In genomic region chr22:19117111-19117512, GRCh38 we compare ENCODE assay signal across 16 cellular contexts. TPM values are rescaled to one million over a fixed set of nuclear protein-coding genes. Genes with fewer than 3 reads are reported as not detected.
A peak's percentile ranks its signal among the peaks of the same experiment; 100 is the strongest.
DNase-seq lines count a peak whose midpoint lies in the region; ATAC-seq, FAIRE-seq and TF ChIP-seq lines count a peak whose summit lies in the region.
"Had no signal": no experiment of that assay in that cellular context is flagged by ENCODE, and none has a peak within 500 bp of the region (broad histone marks: within the 10 kb centered on the region; RNA-seq: fewer than 3 reads in every experiment).

No MANE protein-coding gene starts in this region.

- BruUV-seq in K562 (replicated peaks; lab: Mats Ljungman, UMichigan) = no TSS peak

- no peak overlapping the region for H3K4me3 ChIP-seq in K562
- H3K4me3 ChIP-seq in osteoblast (ENCODE audit: insufficient read depth, low read length) = no peak overlapping the region
- H3K4me3 ChIP-seq: A549, lung, ovary had no signal

- H3K79me2 ChIP-seq in K562 (ENCODE audit: control insufficient read depth, insufficient read depth, low read length) = peaks cover 98% of the 10 kb centered on the region
- H3K79me2 ChIP-seq in osteoblast (ENCODE audit: insufficient read depth, low read length) = peaks cover 85% of the 10 kb centered on the region

- H3K27ac ChIP-seq in K562 (ENCODE audit: extremely low read depth, low read depth, low read length) = no peak overlapping the region
- H3K27ac ChIP-seq in osteoblast (ENCODE audit: low read depth, low read length) = no peak overlapping the region
- H3K27ac ChIP-seq: A549, HL-60, ovary had no signal

- WGBS in K562 (ENCODE audit: insufficient coverage, low coverage, missing lambda C conversion rate) = 81% methylated on average over 9 of the region's 9 CpGs

- TF ChIP-seq RAD21 in K562 (CRISPR knock-in tag; conservative IDR thresholded peaks at IDR 0.05 in 1 of 2, IDR thresholded peaks at IDR 0.05 in 1 of 2) = no peak

- no peak for TF ChIP-seq EP300 in K562 (IDR thresholded peaks at IDR 0.05; ENCODE audit: low read length)

- no peak for TF ChIP-seq POLR2A in K562 (conservative IDR thresholded peaks at IDR 0.05)

- H4K20me1 ChIP-seq in K562 (replicated peaks; ENCODE audit: control insufficient read depth, insufficient read depth, low read length) (peaks cover 70% of the 10 kb centered on the region), osteoblast (ENCODE audit: insufficient read depth, low read length) (peaks cover 82% of the 10 kb centered on the region)

- DNase-seq in NCI-H1417 (lab: John Stamatoyannopoulos, UW) (peak in 2 of 3 experiments; percentile 72 to 78), NCI-H1417 treated with DMSO at 0.1 percent for 48 hours (lab: John Stamatoyannopoulos, UW) (no peak), NCI-H2029 treated with DMSO at 0.1 percent for 48 hours (lab: John Stamatoyannopoulos, UW) (peak; percentile 76), K562 (ENCODE audit: extremely low read depth in 1 of 4, low spot score in 3 of 4) (no peak), osteoblast (ENCODE audit: insufficient read length, low spot score, missing footprints) (peak; percentile 25), occipital lobe (lab: John Stamatoyannopoulos, UW) (no peak), HK-2 (ENCODE audit: unreplicated experiment) (no peak)
- DNase-seq: amygdala, cortex of kidney, ovary had no signal

- H3K27me3 ChIP-seq in K562 (ENCODE audit: control insufficient read depth in 2 of 2, insufficient read depth in 2 of 2, low read length in 2 of 2) = no peaks in the 10 kb centered on the region
- no peaks in the 10 kb centered on the region for H3K27me3 ChIP-seq in osteoblast (ENCODE audit: insufficient read depth, low read length)
- H3K27me3 ChIP-seq: ovary had no signal

- H3K4me2 ChIP-seq in K562 (ENCODE audit: insufficient read depth, low read length) = no peak overlapping the region
- H3K4me2 ChIP-seq in osteoblast (ENCODE audit: insufficient read depth, low read length) = no peak overlapping the region
- H3K4me2 ChIP-seq: A549 had no signal

- in situ Hi-C loops in K562 (cut with MboI) = no loop called here

- CTCF ChIA-PET in K562 (lab: Yijun Ruan, JAX; ENCODE audit: low intra/inter-chr PET ratio) = no interaction called here

- H3K9me1 ChIP-seq in K562 (ENCODE audit: control insufficient read depth, insufficient read depth, low read length) = peaks cover 41% of the 10 kb centered on the region

- no peaks in the 10 kb centered on the region for H3K9me3 ChIP-seq in K562 (replicated peaks; ENCODE audit: control insufficient read depth, insufficient read depth, low read depth, low read length)
- no peaks in the 10 kb centered on the region for H3K9me3 ChIP-seq in osteoblast (ENCODE audit: low read depth, low read length)
- H3K9me3 ChIP-seq: A549, ovary had no signal

- H3K4me1 ChIP-seq in K562 (replicated peaks in 1 of 2; ENCODE audit: control insufficient read depth in 2 of 2, insufficient read depth in 2 of 2, low read length in 2 of 2) = peaks cover 35 to 46% of the 10 kb centered on the region in 2 experiments
- H3K4me1 ChIP-seq in osteoblast (ENCODE audit: insufficient read depth, low read length) = peaks cover 12% of the 10 kb centered on the region

- H3K36me3 ChIP-seq in K562 (ENCODE audit: control insufficient read depth, insufficient read depth, low read length) (peaks cover 65% of the 10 kb centered on the region), osteoblast (ENCODE audit: insufficient read depth, low read length) (no peaks in the 10 kb centered on the region)
- H3K36me3 ChIP-seq: ovary had no signal

- H2AFZ ChIP-seq in K562 (ENCODE audit: low read depth, low read length) (no peak overlapping the region), osteoblast (ENCODE audit: low read length) (no peak overlapping the region)

- TF ChIP-seq CTCF in K562 (IDR thresholded peaks at IDR 0.05 in 2 of 3, conservative IDR thresholded peaks at IDR 0.05 in 1 of 3; ENCODE audit: insufficient read depth in 2 of 3, low read depth in 1 of 3, low read length in 3 of 3) (no peak), osteoblast (IDR thresholded peaks at IDR 0.05; ENCODE audit: extremely low read depth, low read depth, low read length) (no peak)

- POLR2A ChIA-PET in K562 (lab: Yijun Ruan, JAX) = interaction anchor here (0.6 to 9.0 kb wide), 6 partner anchors 10 to 71 kb away, joined by 3 to 67 read pairs (median 6); no protein-coding TSS in a partner anchor

- intact Hi-C loops in K562 (cut with micrococcal nuclease) = loop anchor here (10.0 kb wide), 1 partner anchor 178 kb away; the partner anchor contains the start of gene CLTCL1

- no peak overlapping the region for H3K9ac ChIP-seq in K562 (ENCODE audit: insufficient read depth in 1 of 2, low read depth in 2 of 2, low read length in 2 of 2)

- ATAC-seq in K562 (no peak), GM21447 (IDR thresholded peaks at IDR 0.05; ENCODE audit: unreplicated experiment) (no peak)
- ATAC-seq: A549 had no signal

- FAIRE-seq in K562 (lab: Jason Lieb, UNC) = no peak
- FAIRE-seq: A549 had no signal

RNA-seq across cellular contexts. Expression of gene DGCR2, which starts 5.1 kb away (rescaled TPM):
- total RNA-seq in K562 (2011; cell fraction: chromatin; rRNA removed; ENCODE audit: low replicate concordance) = 104 and 237 TPM in 2 replicates
- 233 and 250 TPM in 2 replicates for total RNA-seq in K562 (2011; cell fraction: nucleolus; rRNA removed)
- total RNA-seq in K562 (2011; cell fraction: nucleoplasm; rRNA removed) = 163 and 192 TPM in 2 replicates
- total RNA-seq in K562 (2014; rRNA removed) = 62.9 and 79.7 TPM in 2 replicates
- total RNA-seq in K562 (2014; rRNA removed; fragmentation: Illumina TruSeq; extraction: Trizol) = 25.0 and 31.7 TPM in 2 replicates
- total RNA-seq in K562 (2015; rRNA removed; fragmentation: Illumina TruSeq; extraction: Trizol) = 52.2 and 56.7 TPM in 2 replicates
- 101 and 103 TPM in 2 replicates for total RNA-seq in K562 (2021)
- polyA plus RNA-seq in K562 (2011; rRNA removed) = 45.6 and 65.3 TPM in 2 replicates
- polyA plus RNA-seq in K562 (2011; cell fraction: cytosol; rRNA removed) = 87.9 and 92.8 TPM in 2 replicates
- 96.5 and 99.6 TPM in 2 replicates for polyA plus RNA-seq in K562 (2011; cell fraction: nucleus; rRNA removed)
- polyA plus RNA-seq in K562 (2012) = 68.2 and 87.4 TPM in 2 replicates
- 56.7 and 59.7 TPM in 2 replicates for polyA plus RNA-seq in K562 (2014; fragmentation: Illumina TruSeq; extraction: Trizol)
- under 1 TPM; 0.69 to 0.70 TPM for polyA plus RNA-seq in K562 (2014; fragmentation: Nextera tagmentation; extraction: Ambion mirVana)
- polyA plus RNA-seq in K562 (2014; rRNA removed) = 54.1 and 56.4 TPM in 2 replicates
- polyA minus RNA-seq in K562 (2011; rRNA and poly(A)+ RNA removed) = 59.4 and 60.5 TPM in 2 replicates
- 76.8 and 101 TPM in 2 replicates for polyA minus RNA-seq in K562 (2011; cell fraction: cytosol; rRNA and poly(A)+ RNA removed)
- polyA minus RNA-seq in K562 (2011; cell fraction: nucleus; rRNA and poly(A)+ RNA removed) = 59.6 and 106 TPM in 2 replicates
- total RNA-seq in osteoblast = 40.7 and 43.4 TPM in 2 replicates
- 68.0 TPM for total RNA-seq in occipital lobe

RNA-seq across cellular contexts. Expression of gene TSSK2, which starts 14.0 kb away (rescaled TPM):
- total RNA-seq in K562 (2011; cell fraction: chromatin; rRNA removed; ENCODE audit: low replicate concordance) = 0.21 TPM in 1 of 2 replicates, not detected in the other
- total RNA-seq in K562 (2011; cell fraction: nucleolus; rRNA removed) = not detected in 2 replicates
- 0.22 TPM in 1 of 2 replicates, not detected in the other for total RNA-seq in K562 (2011; cell fraction: nucleoplasm; rRNA removed)
- total RNA-seq in K562 (2014; rRNA removed) = not detected in 2 replicates
- total RNA-seq in K562 (2014; rRNA removed; fragmentation: Illumina TruSeq; extraction: Trizol) = not detected in 2 replicates
- not detected in 2 replicates for total RNA-seq in K562 (2015; rRNA removed; fragmentation: Illumina TruSeq; extraction: Trizol)
- total RNA-seq in K562 (2021) = not detected in 2 replicates
- not detected in 2 replicates for polyA plus RNA-seq in K562 (2011; rRNA removed)
- polyA plus RNA-seq in K562 (2011; cell fraction: cytosol; rRNA removed) = 0.04 TPM in 1 of 2 replicates, not detected in the other
- 0.10 TPM in 1 of 2 replicates, not detected in the other for polyA plus RNA-seq in K562 (2011; cell fraction: nucleus; rRNA removed)
- not detected in 2 replicates for polyA plus RNA-seq in K562 (2012)
- polyA plus RNA-seq in K562 (2014; fragmentation: Illumina TruSeq; extraction: Trizol) = not detected in 2 replicates
- polyA plus RNA-seq in K562 (2014; fragmentation: Nextera tagmentation; extraction: Ambion mirVana) = not detected
- polyA plus RNA-seq in K562 (2014; rRNA removed) = 0.04 TPM in 1 of 2 replicates, not detected in the other
- not detected in 2 replicates for polyA minus RNA-seq in K562 (2011; rRNA and poly(A)+ RNA removed)
- not detected in 2 replicates for polyA minus RNA-seq in K562 (2011; cell fraction: cytosol; rRNA and poly(A)+ RNA removed)
- polyA minus RNA-seq in K562 (2011; cell fraction: nucleus; rRNA and poly(A)+ RNA removed) = not detected in 2 replicates
- not detected in 2 replicates for total RNA-seq in osteoblast
- not detected for total RNA-seq in occipital lobe
- total RNA-seq: fibroblast of lung, ovary, temporal lobe had no signal
- polyA plus RNA-seq: A549, fibroblast of lung had no signal

RNA-seq across cellular contexts. Expression of gene ESS2, which starts 27.3 kb away (rescaled TPM):
- 22.9 and 43.9 TPM in 2 replicates for total RNA-seq in K562 (2011; cell fraction: chromatin; rRNA removed; ENCODE audit: low replicate concordance)
- 30.7 and 33.7 TPM in 2 replicates for total RNA-seq in K562 (2011; cell fraction: nucleolus; rRNA removed)
- total RNA-seq in K562 (2011; cell fraction: nucleoplasm; rRNA removed) = 20.2 and 27.2 TPM in 2 replicates
- total RNA-seq in K562 (2014; rRNA removed) (42.5 and 47.4 TPM in 2 replicates), K562 (2014; rRNA removed; fragmentation: Illumina TruSeq; extraction: Trizol) (9.4 and 10.7 TPM in 2 replicates), K562 (2015; rRNA removed; fragmentation: Illumina TruSeq; extraction: Trizol) (28.3 and 30.9 TPM in 2 replicates), K562 (2021) (51.3 and 52.8 TPM in 2 replicates), osteoblast (19.4 and 22.1 TPM in 2 replicates), occipital lobe (9.7 TPM)
- polyA plus RNA-seq in K562 (2011; rRNA removed) (26.8 and 44.0 TPM in 2 replicates), K562 (2014; fragmentation: Illumina TruSeq; extraction: Trizol) (23.6 and 41.0 TPM in 2 replicates), K562 (2014; fragmentation: Nextera tagmentation; extraction: Ambion mirVana) (1 to 10 TPM in 1 of 2 experiments, under 1 TPM in 1; 0.70 to 1.9 TPM), K562 (2014; rRNA removed) (47.1 and 58.1 TPM in 2 replicates)
- polyA plus RNA-seq in K562 (2011; cell fraction: cytosol; rRNA removed) = 44.3 and 59.3 TPM in 2 replicates
- polyA plus RNA-seq in K562 (2011; cell fraction: nucleus; rRNA removed) = 50.0 and 63.7 TPM in 2 replicates
- 34.4 and 35.2 TPM in 2 replicates for polyA plus RNA-seq in K562 (2012)
- 11.3 and 13.6 TPM in 2 replicates for polyA minus RNA-seq in K562 (2011; rRNA and poly(A)+ RNA removed)
- 16.3 and 30.8 TPM in 2 replicates for polyA minus RNA-seq in K562 (2011; cell fraction: cytosol; rRNA and poly(A)+ RNA removed)
- polyA minus RNA-seq in K562 (2011; cell fraction: nucleus; rRNA and poly(A)+ RNA removed) = 11.7 and 24.3 TPM in 2 replicates

RNA-seq across cellular contexts. Expression of gene GSC2, which starts 33.0 kb away (rescaled TPM):
- not detected in 2 replicates for total RNA-seq in K562 (2011; cell fraction: chromatin; rRNA removed; ENCODE audit: low replicate concordance)
- not detected in 2 replicates for total RNA-seq in K562 (2011; cell fraction: nucleolus; rRNA removed)
- not detected in 2 replicates for total RNA-seq in K562 (2011; cell fraction: nucleoplasm; rRNA removed)
- total RNA-seq in K562 (2014; rRNA removed) = not detected in 2 replicates
- total RNA-seq in K562 (2014; rRNA removed; fragmentation: Illumina TruSeq; extraction: Trizol) = not detected in 2 replicates
- total RNA-seq in K562 (2015; rRNA removed; fragmentation: Illumina TruSeq; extraction: Trizol) = not detected in 2 replicates
- not detected in 2 replicates for total RNA-seq in K562 (2021)
- not detected in 2 replicates for polyA plus RNA-seq in K562 (2011; rRNA removed)
- not detected in 2 replicates for polyA plus RNA-seq in K562 (2011; cell fraction: cytosol; rRNA removed)
- not detected in 2 replicates for polyA plus RNA-seq in K562 (2011; cell fraction: nucleus; rRNA removed)
- not detected in 2 replicates for polyA plus RNA-seq in K562 (2012)
- not detected in 2 replicates for polyA plus RNA-seq in K562 (2014; fragmentation: Illumina TruSeq; extraction: Trizol)
- not detected for polyA plus RNA-seq in K562 (2014; fragmentation: Nextera tagmentation; extraction: Ambion mirVana)
- not detected in 2 replicates for polyA plus RNA-seq in K562 (2014; rRNA removed)
- not detected in 2 replicates for polyA minus RNA-seq in K562 (2011; rRNA and poly(A)+ RNA removed)
- polyA minus RNA-seq in K562 (2011; cell fraction: cytosol; rRNA and poly(A)+ RNA removed) = not detected in 2 replicates
- polyA minus RNA-seq in K562 (2011; cell fraction: nucleus; rRNA and poly(A)+ RNA removed) = not detected in 2 replicates
- not detected in 2 replicates for total RNA-seq in osteoblast
- total RNA-seq in occipital lobe = not detected
- total RNA-seq: fibroblast of lung, lung, ovary had no signal
- polyA plus RNA-seq: A549, fibroblast of lung, lung, ovary had no signal

Comparison
In these comparisons a context has a peak if more than half of its experiments do, and no peak if none do; other contexts are left out.
1. DNase-seq: peak in NCI-H1417 (2 of 3), NCI-H2029 treated with DMSO at 0.1 percent for 48 hours (single experiment) and osteoblast (single experiment); none in NCI-H1417 treated with DMSO at 0.1 percent for 48 hours (single experiment), K562 (0 of 4), occipital lobe (single experiment) and HK-2 (single experiment).